ENCODE assay signal across 17 cellular contexts in the genomic region with DNA sequence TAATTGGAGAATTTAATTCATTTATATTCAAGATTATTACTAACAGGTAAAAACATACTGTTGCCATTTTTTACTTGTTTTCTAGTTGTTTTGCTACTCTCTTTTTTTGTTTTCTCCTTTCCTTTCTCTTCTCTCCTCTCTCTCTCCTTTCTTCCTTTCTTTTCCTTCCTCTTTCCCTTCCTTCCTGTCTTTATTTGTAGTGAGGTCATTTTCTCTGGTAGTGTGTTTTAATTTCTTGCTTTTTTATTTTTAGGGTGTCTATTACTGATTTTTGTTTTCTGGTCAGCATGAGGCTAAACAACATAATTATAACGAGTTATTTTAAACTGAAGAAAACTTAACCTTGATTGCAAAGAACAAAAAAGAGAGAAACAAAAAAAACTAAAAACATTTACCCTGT.
A peak's percentile ranks its signal among the peaks of the same experiment; 100 is the strongest.
DNase-seq lines count a peak whose midpoint lies in the region; ATAC-seq and TF ChIP-seq lines count a peak whose summit lies in the region.
"Had no signal": no experiment of that assay in that cellular context is flagged by ENCODE, and none has a peak within 500 bp of the region (broad histone marks: within the 10 kb centered on the region; RNA-seq: fewer than 3 reads in every experiment).

No MANE protein-coding gene starts in this region.

- H3K27ac ChIP-seq in HEK293 (ENCODE audit: extremely low read depth, low read depth, low read length), result no peak overlapping the region
- H3K27ac ChIP-seq: 22Rv1; A549; BLaER1 treated with 17β-estradiol and CSF1 and Interleukin-3, amounts not matched to agents 10 nM and 100 nM; C4-2B had no signal

- no peak overlapping the region for H3K4me3 ChIP-seq in HEK293 (ENCODE audit: low read depth, low read length)
- H3K4me3 ChIP-seq: A549; BLaER1 treated with 17β-estradiol and CSF1 and Interleukin-3, amounts not matched to agents 10 nM and 100 nM had no signal

- no peaks in the 10 kb centered on the region for H3K36me3 ChIP-seq in HEK293 (ENCODE audit: control insufficient read depth in 2 of 2, insufficient read depth in 1 of 2, low read length in 2 of 2)
- H3K36me3 ChIP-seq: BLaER1 treated with 17β-estradiol and CSF1 and Interleukin-3, amounts not matched to agents 10 nM and 100 nM had no signal

- peak overlapping the region; percentile 58 for H3K27ac Mint-ChIP-seq in activated CD4-positive, alpha-beta T cell treated with anti-CD3 and anti-CD28 coated beads, Interleukin-2, amount 10 ng/mL, durations not matched to agents 7 days and 5 days
- H3K27ac Mint-ChIP-seq in activated CD4-positive, alpha-beta T cell treated with anti-CD3 and anti-CD28 coated beads, Interleukin-2, amount 10 ng/mL, durations not matched to agents 24 days and 14 days, result no peak overlapping the region
- H3K27ac Mint-ChIP-seq in endothelial cell (ENCODE audit: unreplicated experiment), result peak overlapping the region; percentile 4
- H3K27ac Mint-ChIP-seq: B cell; CD4-positive, alpha-beta T cell; CD8-positive, alpha-beta T cell had no signal

- no peak for TF ChIP-seq CTCF in HEK293 (tag by site-specific recombination; IDR thresholded peaks at IDR 0.05)
- TF ChIP-seq CTCF in endothelial cell (IDR thresholded peaks at IDR 0.05; ENCODE audit: unreplicated experiment), result no peak

- intact Hi-C loops in activated CD4-positive, alpha-beta T cell treated with anti-CD3 and anti-CD28 coated beads, Interleukin-2, amount 10 ng/mL, durations not matched to agents 24 days and 14 days (cut with micrococcal nuclease), result no loop called here
- intact Hi-C loops in left cardiac atrium (cut with DNase I), result no loop called here

- POLR2A ChIA-PET in activated CD4-positive, alpha-beta T cell treated with anti-CD3 and anti-CD28 coated beads, Interleukin-2, amount 10 ng/mL, durations not matched to agents 7 days and 5 days (lab: Charles Lee), result no interaction called here
- POLR2A ChIA-PET in HEK293 (lab: Yijun Ruan, JAX), result no interaction called here

- no peaks in the 10 kb centered on the region for H3K9me3 ChIP-seq in HEK293 (ENCODE audit: control insufficient read depth, insufficient read depth, low read depth, low read length)
- H3K9me3 ChIP-seq: A549 had no signal

- H3K4me3 Mint-ChIP-seq in activated CD4-positive, alpha-beta T cell treated with anti-CD3 and anti-CD28 coated beads, Interleukin-2, amount 10 ng/mL, durations not matched to agents 7 days and 5 days, result no peak overlapping the region
- no peak overlapping the region for H3K4me3 Mint-ChIP-seq in activated CD4-positive, alpha-beta T cell treated with anti-CD3 and anti-CD28 coated beads, Interleukin-2, amount 10 ng/mL, durations not matched to agents 24 days and 14 days
- H3K4me3 Mint-ChIP-seq in endothelial cell (ENCODE audit: unreplicated experiment), result no peak overlapping the region
- H3K4me3 Mint-ChIP-seq: B cell; CD4-positive, alpha-beta T cell; CD8-positive, alpha-beta T cell had no signal

- no peaks in the 10 kb centered on the region for H3K36me3 Mint-ChIP-seq in activated CD4-positive, alpha-beta T cell treated with anti-CD3 and anti-CD28 coated beads, Interleukin-2, amount 10 ng/mL, durations not matched to agents 7 days and 5 days (ENCODE audit: low read depth)
- H3K36me3 Mint-ChIP-seq in activated CD4-positive, alpha-beta T cell treated with anti-CD3 and anti-CD28 coated beads, Interleukin-2, amount 10 ng/mL, durations not matched to agents 24 days and 14 days (ENCODE audit: low read depth), result no peaks in the 10 kb centered on the region
- H3K36me3 Mint-ChIP-seq in endothelial cell (ENCODE audit: low read depth, unreplicated experiment), result no peaks in the 10 kb centered on the region
- H3K36me3 Mint-ChIP-seq: CD8-positive, alpha-beta T cell had no signal

- CTCF ChIA-PET in activated CD4-positive, alpha-beta T cell treated with anti-CD3 and anti-CD28 coated beads, Interleukin-2, amount 10 ng/mL, durations not matched to agents 7 days and 5 days (lab: Charles Lee), result no interaction called here
- CTCF ChIA-PET in HEK293 (lab: Yijun Ruan, JAX), result interaction anchor here (1.0 kb wide), 1 partner anchor 56 kb away, joined by 3 read pairs; no protein-coding TSS in a partner anchor

- H3K4me1 ChIP-seq in HEK293 (ENCODE audit: control insufficient read depth, insufficient read depth, low read length), result no peaks in the 10 kb centered on the region
- H3K4me1 ChIP-seq: A549, Caco-2 had no signal

- peaks cover 46% of the 10 kb centered on the region for H3K27me3 Mint-ChIP-seq in activated CD4-positive, alpha-beta T cell treated with anti-CD3 and anti-CD28 coated beads, Interleukin-2, amount 10 ng/mL, durations not matched to agents 7 days and 5 days
- peaks cover 57% of the 10 kb centered on the region for H3K27me3 Mint-ChIP-seq in activated CD4-positive, alpha-beta T cell treated with anti-CD3 and anti-CD28 coated beads, Interleukin-2, amount 10 ng/mL, durations not matched to agents 24 days and 14 days
- no peaks in the 10 kb centered on the region for H3K27me3 Mint-ChIP-seq in endothelial cell (ENCODE audit: unreplicated experiment)

- ATAC-seq in left cardiac atrium, result no peak
- ATAC-seq: A549; CD8-positive, alpha-beta T cell had no signal

- DNase-seq in activated CD4-positive, alpha-beta T cell treated with anti-CD3 and anti-CD28 coated beads, Interleukin-2, amount 10 ng/mL, durations not matched to agents 7 days and 5 days, result no peak
- DNase-seq in activated CD4-positive, alpha-beta T cell treated with anti-CD3 and anti-CD28 coated beads, Interleukin-2, amount 10 ng/mL, durations not matched to agents 24 days and 14 days, result no peak
- DNase-seq in endothelial cell (ENCODE audit: low spot score) (no peak), left cardiac atrium (no peak)
- DNase-seq: AML-193; Caco-2; Calu3; CD4-positive, alpha-beta T cell; CD8-positive, alpha-beta T cell; DMS79 treated with DMSO at 0.1 percent for 48 hours; GF-D8 had no signal

- H3K4me1 Mint-ChIP-seq in activated CD4-positive, alpha-beta T cell treated with anti-CD3 and anti-CD28 coated beads, Interleukin-2, amount 10 ng/mL, durations not matched to agents 7 days and 5 days, result no peaks in the 10 kb centered on the region
- H3K4me1 Mint-ChIP-seq in activated CD4-positive, alpha-beta T cell treated with anti-CD3 and anti-CD28 coated beads, Interleukin-2, amount 10 ng/mL, durations not matched to agents 24 days and 14 days, result no peaks in the 10 kb centered on the region
- H3K4me1 Mint-ChIP-seq in endothelial cell (ENCODE audit: unreplicated experiment), result peaks cover 2% of the 10 kb centered on the region
- H3K4me1 Mint-ChIP-seq: B cell had no signal

- H3K9me3 Mint-ChIP-seq in activated CD4-positive, alpha-beta T cell treated with anti-CD3 and anti-CD28 coated beads, Interleukin-2, amount 10 ng/mL, durations not matched to agents 7 days and 5 days, result peaks cover 3% of the 10 kb centered on the region
- peaks cover 3% of the 10 kb centered on the region for H3K9me3 Mint-ChIP-seq in activated CD4-positive, alpha-beta T cell treated with anti-CD3 and anti-CD28 coated beads, Interleukin-2, amount 10 ng/mL, durations not matched to agents 24 days and 14 days
- no peaks in the 10 kb centered on the region for H3K9me3 Mint-ChIP-seq in endothelial cell (ENCODE audit: unreplicated experiment)

TF ChIP-seq in HEK293, 187 proteins besides CTCF, POLR2A, EP300 and RAD21:
- TF ChIP-seq, protein P1, sequence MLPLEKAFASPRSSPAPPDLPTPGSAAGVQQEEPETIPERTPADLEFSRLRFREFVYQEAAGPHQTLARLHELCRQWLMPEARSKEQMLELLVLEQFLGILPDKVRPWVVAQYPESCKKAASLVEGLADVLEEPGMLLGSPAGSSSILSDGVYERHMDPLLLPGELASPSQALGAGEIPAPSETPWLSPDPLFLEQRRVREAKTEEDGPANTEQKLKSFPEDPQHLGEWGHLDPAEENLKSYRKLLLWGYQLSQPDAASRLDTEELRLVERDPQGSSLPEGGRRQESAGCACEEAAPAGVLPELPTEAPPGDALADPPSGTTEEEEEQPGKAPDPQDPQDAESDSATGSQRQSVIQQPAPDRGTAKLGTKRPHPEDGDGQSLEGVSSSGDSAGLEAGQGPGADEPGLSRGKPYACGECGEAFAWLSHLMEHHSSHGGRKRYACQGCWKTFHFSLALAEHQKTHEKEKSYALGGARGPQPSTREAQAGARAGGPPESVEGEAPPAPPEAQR (tag by site-specific recombination; IDR thresholded peaks at IDR 0.05), result no peak
- TF ChIP-seq BCL11B (tag by site-specific recombination; IDR thresholded peaks at IDR 0.05; ENCODE audit: low read depth) (no peak), ZNF366 (tag by site-specific recombination; conservative IDR thresholded peaks at IDR 0.05) (peak; percentile 36; the same call in 1 of the 2 replicates), PRDM1 (tag by site-specific recombination; IDR thresholded peaks at IDR 0.05) (peak; percentile 96), ZNF701 (tag by site-specific recombination; IDR thresholded peaks at IDR 0.05) (no peak)
